In the genomic region with DNA sequence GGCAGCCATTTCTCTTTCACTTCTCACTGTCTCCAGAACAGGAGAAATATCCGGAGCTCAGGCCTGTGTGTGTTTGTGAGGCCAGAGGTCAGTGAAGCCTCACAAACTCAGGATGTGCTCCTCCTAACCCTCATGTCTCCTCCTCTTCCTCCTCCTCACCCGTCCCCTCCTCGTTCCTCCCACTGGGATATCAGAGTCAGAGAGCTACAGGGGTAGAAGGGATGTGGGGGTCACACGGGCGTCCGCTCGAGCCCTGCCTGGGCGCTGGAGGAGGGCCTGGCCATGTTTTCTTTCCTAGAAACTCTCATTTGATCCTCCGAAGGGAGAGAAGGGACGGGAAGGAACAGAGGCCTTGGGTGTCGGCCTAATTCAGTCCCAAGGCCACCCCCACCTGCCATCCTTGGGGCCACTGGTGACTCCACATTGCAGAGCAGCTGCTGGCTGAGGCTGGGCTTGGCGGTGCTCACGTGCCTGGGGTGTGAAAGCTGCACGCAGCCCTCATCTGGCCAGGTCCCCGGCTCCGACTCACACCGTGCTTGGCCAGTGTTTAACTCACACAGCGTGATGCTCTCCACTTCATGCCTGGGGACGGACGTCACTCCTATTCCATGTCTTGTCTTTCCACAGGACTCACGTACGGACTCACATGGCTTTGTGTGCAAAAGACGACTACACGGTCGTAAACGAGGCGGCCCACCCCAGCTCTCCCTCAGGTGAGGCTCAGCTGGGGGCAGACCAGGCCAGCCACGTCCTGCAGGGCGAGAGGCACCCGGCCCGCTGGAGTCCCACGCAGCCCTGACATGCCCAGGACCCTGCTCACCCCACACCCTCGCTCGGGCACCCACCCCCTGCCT, we compare ENCODE assay signal across 1 cellular context.
TF ChIP-seq lines count a peak whose summit lies in the region.

No MANE protein-coding gene starts in this region.

TF ChIP-seq in HepG2, 621 proteins besides CTCF, POLR2A, EP300 and RAD21 (continued from another document and continues in another):
- TF ChIP-seq ZNF546 (CRISPR knock-in tag; conservative IDR thresholded peaks at IDR 0.05), result no peak
- TF ChIP-seq SALL1 (CRISPR knock-in tag; IDR thresholded peaks at IDR 0.05), result peak; percentile 55; the same call in 1 of the 2 replicates
- TF ChIP-seq, protein P1, sequence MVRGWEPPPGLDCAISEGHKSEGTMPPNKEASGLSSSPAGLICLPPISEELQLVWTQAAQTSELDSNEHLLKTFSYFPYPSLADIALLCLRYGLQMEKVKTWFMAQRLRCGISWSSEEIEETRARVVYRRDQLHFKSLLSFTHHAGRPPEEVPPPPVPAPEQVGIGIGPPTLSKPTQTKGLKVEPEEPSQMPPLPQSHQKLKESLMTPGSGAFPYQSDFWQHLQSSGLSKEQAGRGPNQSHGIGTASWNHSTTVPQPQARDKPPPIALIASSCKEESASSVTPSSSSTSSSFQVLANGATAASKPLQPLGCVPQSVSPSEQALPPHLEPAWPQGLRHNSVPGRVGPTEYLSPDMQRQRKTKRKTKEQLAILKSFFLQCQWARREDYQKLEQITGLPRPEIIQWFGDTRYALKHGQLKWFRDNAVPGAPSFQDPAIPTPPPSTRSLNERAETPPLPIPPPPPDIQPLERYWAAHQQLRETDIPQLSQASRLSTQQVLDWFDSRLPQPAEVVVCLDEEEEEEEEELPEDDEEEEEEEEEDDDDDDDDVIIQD (CRISPR knock-in tag; IDR thresholded peaks at IDR 0.05; ENCODE audit: low read depth), result no peak
- TF ChIP-seq SMYD3 (CRISPR knock-in tag; IDR thresholded peaks at IDR 0.05), result no peak
- TF ChIP-seq ZNF704 (CRISPR knock-in tag; IDR thresholded peaks at IDR 0.05; ENCODE audit: borderline replicate concordance), result 0 out of 2 replicates have a peak, but pooled peaks have one; percentile 48
- no peak for TF ChIP-seq ZNF121 (CRISPR knock-in tag; IDR thresholded peaks at IDR 0.05)
- no peak for TF ChIP-seq ZSCAN22 (CRISPR knock-in tag; IDR thresholded peaks at IDR 0.05)
- TF ChIP-seq ZFAT (CRISPR knock-in tag; conservative IDR thresholded peaks at IDR 0.05), result no peak
- TF ChIP-seq, protein P2, sequence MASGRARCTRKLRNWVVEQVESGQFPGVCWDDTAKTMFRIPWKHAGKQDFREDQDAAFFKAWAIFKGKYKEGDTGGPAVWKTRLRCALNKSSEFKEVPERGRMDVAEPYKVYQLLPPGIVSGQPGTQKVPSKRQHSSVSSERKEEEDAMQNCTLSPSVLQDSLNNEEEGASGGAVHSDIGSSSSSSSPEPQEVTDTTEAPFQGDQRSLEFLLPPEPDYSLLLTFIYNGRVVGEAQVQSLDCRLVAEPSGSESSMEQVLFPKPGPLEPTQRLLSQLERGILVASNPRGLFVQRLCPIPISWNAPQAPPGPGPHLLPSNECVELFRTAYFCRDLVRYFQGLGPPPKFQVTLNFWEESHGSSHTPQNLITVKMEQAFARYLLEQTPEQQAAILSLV (CRISPR knock-in tag; IDR thresholded peaks at IDR 0.05; ENCODE audit: borderline replicate concordance), result no peak
- peak; percentile 59; the same call in 1 of the 2 replicates for TF ChIP-seq ZNF580 (CRISPR knock-in tag; IDR thresholded peaks at IDR 0.05; ENCODE audit: borderline replicate concordance, low read depth)
- TF ChIP-seq SAFB2 (CRISPR knock-in tag; IDR thresholded peaks at IDR 0.05; ENCODE audit: borderline replicate concordance, low read depth), result no peak
- 0 out of 2 replicates have a peak, but pooled peaks have one; percentile 56 for TF ChIP-seq ERF (CRISPR knock-in tag; IDR thresholded peaks at IDR 0.05)
- TF ChIP-seq NFYC (CRISPR knock-in tag; IDR thresholded peaks at IDR 0.05), result no peak
- TF ChIP-seq ZNF451 (CRISPR knock-in tag; IDR thresholded peaks at IDR 0.05), result no peak
- peak; percentile 34; the same call in 1 of the 2 replicates for TF ChIP-seq NR2F6 (IDR thresholded peaks at IDR 0.05)
- TF ChIP-seq NR2F6 (CRISPR knock-in tag; IDR thresholded peaks at IDR 0.05), result no peak; the same call in none of the 2 replicates
- no peak for TF ChIP-seq ZNF615 (CRISPR knock-in tag; IDR thresholded peaks at IDR 0.05; ENCODE audit: borderline replicate concordance)
- no peak for TF ChIP-seq ZNF674 (CRISPR knock-in tag; IDR thresholded peaks at IDR 0.05; ENCODE audit: low read depth)
- 0 out of 2 replicates have a peak, but pooled peaks have one; percentile 27 for TF ChIP-seq MEIS2 (CRISPR knock-in tag; IDR thresholded peaks at IDR 0.05)
- TF ChIP-seq, protein P3, sequence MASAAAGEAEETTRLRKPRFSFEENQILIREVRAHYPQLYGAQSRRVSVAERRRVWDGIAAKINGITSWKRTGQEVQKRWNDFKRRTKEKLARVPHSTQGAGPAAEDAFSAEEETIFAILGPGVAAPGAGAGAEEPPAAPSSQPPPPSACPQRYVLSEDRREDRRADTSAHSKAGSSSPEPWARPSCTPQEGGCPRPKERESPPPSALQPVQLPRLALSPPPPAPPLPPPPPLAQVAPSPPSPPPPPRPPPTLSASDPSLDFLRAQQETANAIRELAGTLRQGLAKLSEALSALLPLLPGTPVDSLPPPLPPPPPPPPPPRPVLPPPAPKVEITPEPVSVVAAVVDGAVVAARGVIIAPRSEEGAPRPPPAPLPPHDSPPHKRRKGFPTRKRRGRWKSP (CRISPR knock-in tag; IDR thresholded peaks at IDR 0.05), result 0 out of 2 replicates have a peak, but pooled peaks have one; percentile 16
- peak; percentile 69; the same call in 1 of the 2 replicates for TF ChIP-seq MLX (CRISPR knock-in tag; IDR thresholded peaks at IDR 0.05)
- TF ChIP-seq ZNF792 (CRISPR knock-in tag; IDR thresholded peaks at IDR 0.05), result no peak
- TF ChIP-seq, protein P4, sequence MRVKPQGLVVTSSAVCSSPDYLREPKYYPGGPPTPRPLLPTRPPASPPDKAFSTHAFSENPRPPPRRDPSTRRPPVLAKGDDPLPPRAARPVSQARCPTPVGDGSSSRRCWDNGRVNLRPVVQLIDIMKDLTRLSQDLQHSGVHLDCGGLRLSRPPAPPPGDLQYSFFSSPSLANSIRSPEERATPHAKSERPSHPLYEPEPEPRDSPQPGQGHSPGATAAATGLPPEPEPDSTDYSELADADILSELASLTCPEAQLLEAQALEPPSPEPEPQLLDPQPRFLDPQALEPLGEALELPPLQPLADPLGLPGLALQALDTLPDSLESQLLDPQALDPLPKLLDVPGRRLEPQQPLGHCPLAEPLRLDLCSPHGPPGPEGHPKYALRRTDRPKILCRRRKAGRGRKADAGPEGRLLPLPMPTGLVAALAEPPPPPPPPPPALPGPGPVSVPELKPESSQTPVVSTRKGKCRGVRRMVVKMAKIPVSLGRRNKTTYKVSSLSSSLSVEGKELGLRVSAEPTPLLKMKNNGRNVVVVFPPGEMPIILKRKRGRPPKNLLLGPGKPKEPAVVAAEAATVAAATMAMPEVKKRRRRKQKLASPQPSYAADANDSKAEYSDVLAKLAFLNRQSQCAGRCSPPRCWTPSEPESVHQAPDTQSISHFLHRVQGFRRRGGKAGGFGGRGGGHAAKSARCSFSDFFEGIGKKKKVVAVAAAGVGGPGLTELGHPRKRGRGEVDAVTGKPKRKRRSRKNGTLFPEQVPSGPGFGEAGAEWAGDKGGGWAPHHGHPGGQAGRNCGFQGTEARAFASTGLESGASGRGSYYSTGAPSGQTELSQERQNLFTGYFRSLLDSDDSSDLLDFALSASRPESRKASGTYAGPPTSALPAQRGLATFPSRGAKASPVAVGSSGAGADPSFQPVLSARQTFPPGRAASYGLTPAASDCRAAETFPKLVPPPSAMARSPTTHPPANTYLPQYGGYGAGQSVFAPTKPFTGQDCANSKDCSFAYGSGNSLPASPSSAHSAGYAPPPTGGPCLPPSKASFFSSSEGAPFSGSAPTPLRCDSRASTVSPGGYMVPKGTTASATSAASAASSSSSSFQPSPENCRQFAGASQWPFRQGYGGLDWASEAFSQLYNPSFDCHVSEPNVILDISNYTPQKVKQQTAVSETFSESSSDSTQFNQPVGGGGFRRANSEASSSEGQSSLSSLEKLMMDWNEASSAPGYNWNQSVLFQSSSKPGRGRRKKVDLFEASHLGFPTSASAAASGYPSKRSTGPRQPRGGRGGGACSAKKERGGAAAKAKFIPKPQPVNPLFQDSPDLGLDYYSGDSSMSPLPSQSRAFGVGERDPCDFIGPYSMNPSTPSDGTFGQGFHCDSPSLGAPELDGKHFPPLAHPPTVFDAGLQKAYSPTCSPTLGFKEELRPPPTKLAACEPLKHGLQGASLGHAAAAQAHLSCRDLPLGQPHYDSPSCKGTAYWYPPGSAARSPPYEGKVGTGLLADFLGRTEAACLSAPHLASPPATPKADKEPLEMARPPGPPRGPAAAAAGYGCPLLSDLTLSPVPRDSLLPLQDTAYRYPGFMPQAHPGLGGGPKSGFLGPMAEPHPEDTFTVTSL (CRISPR knock-in tag; IDR thresholded peaks at IDR 0.05; ENCODE audit: borderline replicate concordance), result no peak
- TF ChIP-seq KAT8 (CRISPR knock-in tag; IDR thresholded peaks at IDR 0.05), result no peak
- 0 out of 2 replicates have a peak, but pooled peaks have one; percentile 45 for TF ChIP-seq TARDBP (CRISPR knock-in tag; IDR thresholded peaks at IDR 0.05)
- TF ChIP-seq CREBL2 (CRISPR knock-in tag; IDR thresholded peaks at IDR 0.05; ENCODE audit: borderline replicate concordance), result peak; percentile 84; the same call in 1 of the 2 replicates
- TF ChIP-seq ARID2 (CRISPR knock-in tag; IDR thresholded peaks at IDR 0.05; ENCODE audit: borderline replicate concordance), result no peak
- no peak for TF ChIP-seq ZNF207 (IDR thresholded peaks at IDR 0.05; ENCODE audit: borderline replicate concordance)
- TF ChIP-seq SKI (IDR thresholded peaks at IDR 0.05; ENCODE audit: partially characterized antibody), result no peak
- TF ChIP-seq, protein P5, sequence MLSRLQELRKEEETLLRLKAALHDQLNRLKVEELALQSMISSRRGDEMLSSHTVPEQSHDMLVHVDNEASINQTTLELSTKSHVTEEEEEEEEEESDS (CRISPR knock-in tag; IDR thresholded peaks at IDR 0.05; ENCODE audit: borderline replicate concordance), result no peak
- no peak for TF ChIP-seq CBX2 (IDR thresholded peaks at IDR 0.05; ENCODE audit: low read depth, low read length)
- no peak for TF ChIP-seq CBX2 (CRISPR knock-in tag; IDR thresholded peaks at IDR 0.05; ENCODE audit: low read depth)
- no peak for TF ChIP-seq USF2 (IDR thresholded peaks at IDR 0.05; ENCODE audit: low read depth, low read length)
- no peak for TF ChIP-seq USF2 (CRISPR knock-in tag; IDR thresholded peaks at IDR 0.05; ENCODE audit: borderline replicate concordance)
- no peak for TF ChIP-seq CEBPZ (IDR thresholded peaks at IDR 0.05; ENCODE audit: low read length)
- TF ChIP-seq ZNF644 (CRISPR knock-in tag; IDR thresholded peaks at IDR 0.05; ENCODE audit: low read depth), result 0 out of 2 replicates have a peak, but pooled peaks have one; percentile 24
